ENCODE assay signal across 21 cellular contexts in the genomic region with DNA sequence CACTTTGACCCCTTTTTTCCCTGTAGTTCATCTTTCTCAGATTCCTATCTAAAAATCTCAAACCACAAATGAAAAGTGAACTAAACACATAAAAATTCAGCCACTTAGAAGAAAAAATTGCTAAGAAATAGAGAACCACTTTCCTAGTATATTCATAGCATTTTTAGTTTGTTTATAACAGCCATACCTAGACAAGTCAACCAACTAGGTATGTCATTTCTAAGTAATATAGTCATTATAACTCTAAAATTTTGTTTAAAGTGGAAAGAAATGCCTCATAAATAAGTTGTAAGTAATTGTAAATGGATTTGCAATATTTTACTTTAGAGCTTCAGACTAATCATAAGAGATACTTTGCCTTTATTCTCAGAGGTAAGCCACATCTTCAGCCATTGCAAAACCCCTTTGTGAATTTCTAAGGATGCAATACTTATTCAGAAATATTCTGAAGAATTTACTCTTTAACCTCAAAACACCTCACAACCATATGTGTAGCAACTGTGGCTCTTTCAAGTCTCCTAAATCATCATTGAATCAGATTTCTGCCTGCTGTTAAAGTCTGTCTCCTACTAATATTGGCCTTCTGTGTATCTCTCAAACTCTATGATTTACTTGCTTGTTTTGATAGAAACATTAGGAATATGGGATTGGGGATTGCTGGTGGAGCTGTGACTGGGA. TPM values are rescaled to one million over a fixed set of nuclear protein-coding genes. Genes with fewer than 3 reads are reported as not detected.
DNase-seq lines count a peak whose midpoint lies in the region; ATAC-seq and TF ChIP-seq lines count a peak whose summit lies in the region.
"Had no signal": no experiment of that assay in that cellular context is flagged by ENCODE, and none has a peak within 500 bp of the region (broad histone marks: within the 10 kb centered on the region; RNA-seq: fewer than 3 reads in every experiment).

No MANE protein-coding gene starts in this region.

- in situ Hi-C loops in G401 (cut with HindIII; ENCODE audit: low sequenced_read_pairs), result no loop called here

- no peak overlapping the region for H2AFZ ChIP-seq in smooth muscle cell (ENCODE audit: low read depth)

- H3K4me2 ChIP-seq in smooth muscle cell, result no peak overlapping the region

- H3K36me3 ChIP-seq in smooth muscle cell (ENCODE audit: low read depth), result peaks cover 7% of the 10 kb centered on the region

- no peaks in the 10 kb centered on the region for H3K27me3 ChIP-seq in smooth muscle cell (ENCODE audit: low read depth)
- H3K27me3 ChIP-seq: upper lobe of left lung had no signal

- peak overlapping the region; percentile 17 for H3K27ac ChIP-seq in smooth muscle cell (ENCODE audit: low read depth)
- H3K27ac ChIP-seq: upper lobe of left lung, VCaP had no signal

- TF ChIP-seq CTCF in smooth muscle cell (IDR thresholded peaks at IDR 0.05; ENCODE audit: borderline replicate concordance, insufficient read depth, poor library complexity, severe bottlenecking), result no peak

- H3K79me2 ChIP-seq in smooth muscle cell (ENCODE audit: low read depth), result peaks cover 85% of the 10 kb centered on the region

- no peak for DNase-seq in activated naive CD4-positive, alpha-beta T cell treated with anti-CD3 and anti-CD28 coated beads, Interleukin-2, amount 50 U/mL, for 72 hours (ENCODE audit: low spot score in 2 of 2)
- DNase-seq in activated naive CD4-positive, alpha-beta T cell (lab: John Stamatoyannopoulos, UW), result no peak
- DNase-seq in HCEC 1CT, result peak; percentile 24
- DNase-seq in amniotic epithelial cell (ENCODE audit: low read depth), result peak; percentile 59
- no peak for DNase-seq in smooth muscle cell (lab: John Stamatoyannopoulos, UW; ENCODE audit: unreplicated experiment)
- no peak for DNase-seq in putamen (ENCODE audit: low spot score)
- DNase-seq in G401 (ENCODE audit: low spot score), result no peak
- DNase-seq in superior temporal gyrus (ENCODE audit: extremely low spot score), result no peak
- DNase-seq: activated effector memory CD4-positive, alpha-beta T cell treated with anti-CD3 and anti-CD28 coated beads, Interleukin-2, amount 50 U/mL, for 16 hours; DMS79 treated with DMSO at 0.1 percent for 48 hours; effector memory CD4-positive, alpha-beta T cell; H9; KBM-7; MV-4-11; NCI-H187; SIG-M5; stimulated activated CD4-positive, alpha-beta T cell treated with anti-CD3 and anti-CD28 coated beads, Interleukin-1b, Interleukin-23, amount 100 ng/mL, for 48 hours; upper lobe of left lung had no signal

- no peak overlapping the region for H3K4me3 ChIP-seq in smooth muscle cell
- H3K4me3 ChIP-seq: upper lobe of left lung had no signal

- peak overlapping the region in 1 of 2 donors; percentile 52 for H3K27ac Mint-ChIP-seq in activated naive CD4-positive, alpha-beta T cell treated with anti-CD3 and anti-CD28 coated beads, Interleukin-2, amount 50 U/mL, for 72 hours
- H3K27ac Mint-ChIP-seq: nephron had no signal

- no peaks in the 10 kb centered on the region for H3F3A ChIP-seq in smooth muscle cell (ENCODE audit: low read depth)

- H3K4me1 ChIP-seq in smooth muscle cell (ENCODE audit: low read depth), result no peaks in the 10 kb centered on the region
- H3K4me1 ChIP-seq: upper lobe of left lung had no signal

- H3K9ac ChIP-seq in smooth muscle cell (ENCODE audit: low read depth), result no peak overlapping the region

- peak; percentile 62 to 66 for ATAC-seq in activated naive CD4-positive, alpha-beta T cell treated with anti-CD3 and anti-CD28 coated beads, Interleukin-2, amount 50 U/mL, for 72 hours

- peaks cover 0 to 8% of the 10 kb centered on the region in 2 donors for H3K9me3 Mint-ChIP-seq in activated naive CD4-positive, alpha-beta T cell treated with anti-CD3 and anti-CD28 coated beads, Interleukin-2, amount 50 U/mL, for 72 hours

- H3K36me3 Mint-ChIP-seq in activated naive CD4-positive, alpha-beta T cell treated with anti-CD3 and anti-CD28 coated beads, Interleukin-2, amount 50 U/mL, for 72 hours, result peaks cover 27 to 68% of the 10 kb centered on the region in 2 donors

- H4K20me1 ChIP-seq in smooth muscle cell (ENCODE audit: low read depth), result peaks cover 78% of the 10 kb centered on the region

- no peaks in the 10 kb centered on the region for H3K9me3 ChIP-seq in smooth muscle cell (replicated peaks; ENCODE audit: low read depth)
- H3K9me3 ChIP-seq: upper lobe of left lung had no signal

RNA-seq across cellular contexts. Expression of a gene that starts 6.9 kb away (rescaled TPM):
- 10 to 100 TPM in 1 of 2 donors, 1 to 10 TPM in 1; 10.0 to 11.2 TPM for total RNA-seq in activated naive CD4-positive, alpha-beta T cell treated with anti-CD3 and anti-CD28 coated beads, Interleukin-2, amount 50 U/mL, for 72 hours
- total RNA-seq in smooth muscle cell, result 1.4 and 5.1 TPM in 2 replicates
- polyA plus RNA-seq in smooth muscle cell, result 0.15 and 2.0 TPM in 2 replicates
- total RNA-seq in G401 (2014; rRNA removed; shearing (Covaris generic)), result not detected in 2 replicates
- polyA plus RNA-seq: fibroblast of lung had no signal

Comparison
In these comparisons a context has a peak if more than half of its experiments do, and no peak if none do; other contexts are left out.
1. DNase-seq: peak in HCEC 1CT (single experiment) and amniotic epithelial cell (single experiment); none in activated naive CD4-positive, alpha-beta T cell treated with anti-CD3 and anti-CD28 coated beads, Interleukin-2, amount 50 U/mL, for 72 hours (0 of 2), activated naive CD4-positive, alpha-beta T cell (0 of 4), smooth muscle cell (single experiment), putamen (single experiment), G401 (single experiment) and superior temporal gyrus (single experiment).